In genomic region chr4:2961411-2962098, GRCh38 we compare ENCODE assay signal across 8 cellular contexts. TPM values are rescaled to one million over a fixed set of nuclear protein-coding genes. Genes with fewer than 3 reads are reported as not detected.
DNase-seq lines count a peak whose midpoint lies in the region; FAIRE-seq and TF ChIP-seq lines count a peak whose summit lies in the region.

No MANE protein-coding gene starts in this region.

- no peaks in the 10 kb centered on the region for H3K9me3 Mint-ChIP-seq in type B pancreatic cell

- DNase-seq in AG04449 (ENCODE audit: low read depth, low spot score) (no peak), HL-60 (ENCODE audit: low read depth in 1 of 2, low spot score in 1 of 2) (peak in 1 of 2 experiments; percentile 49), kidney (no peak), type B pancreatic cell (ENCODE audit: extremely low spot score, unreplicated experiment) (no peak), NCI-H2029 treated with DMSO at 0.1 percent for 48 hours (lab: John Stamatoyannopoulos, UW) (no peak), NCI-H2107 (lab: John Stamatoyannopoulos, UW) (no peak), cerebellar nuclear complex (lab: John Stamatoyannopoulos, UW) (no peak)
- peak; percentile 74 for DNase-seq in activated CD8-positive, alpha-beta memory T cell treated with anti-CD3 and anti-CD28 coated beads, Interleukin-2, amount 50 U/mL, for 48 hours

- H3K9me3 ChIP-seq in kidney (ENCODE audit: control insufficient read depth in 1 of 2, low read length in 2 of 2): no peaks in the 10 kb centered on the region

- TF ChIP-seq CTCF in AG04449 (IDR thresholded peaks at IDR 0.05; ENCODE audit: insufficient read depth, low read length, missing control alignments) (no peak), HL-60 (IDR thresholded peaks at IDR 0.05; ENCODE audit: insufficient read depth, low read length) (no peak), kidney (IDR thresholded peaks at IDR 0.05; ENCODE audit: borderline replicate concordance, extremely low read depth, insufficient read depth) (no peak), type B pancreatic cell (conservative IDR thresholded peaks at IDR 0.05) (no peak)

- H3K27ac Mint-ChIP-seq in type B pancreatic cell: no peak overlapping the region

- peaks cover 11 to 19% of the 10 kb centered on the region in 2 donors for H3K4me1 ChIP-seq in kidney (ENCODE audit: control insufficient read depth in 1 of 2, insufficient read depth in 1 of 2, low read depth in 1 of 2, low read length in 2 of 2)

- H3K27ac ChIP-seq in HL-60 (replicated peaks) (peak overlapping the region; percentile 91), kidney (ENCODE audit: low read depth in 2 of 2, low read length in 2 of 2) (no peak overlapping the region)

- POLR2A ChIA-PET in AG04449 (lab: Yijun Ruan, JAX): interaction anchor here (1.0 kb wide), 1 partner anchor 197 kb away, joined by 3 read pairs; no protein-coding TSS in a partner anchor

- H3K27me3 Mint-ChIP-seq in type B pancreatic cell: no peaks in the 10 kb centered on the region

- intact Hi-C loops in kidney (cut with DNase I): no loop called here

- peak overlapping the region; percentile 89 for H3K4me3 Mint-ChIP-seq in type B pancreatic cell

- no peak overlapping the region for H3K9ac ChIP-seq in kidney (ENCODE audit: low read length in 2 of 2)

- peak overlapping the region; percentile 89 for H3K4me3 ChIP-seq in AG04449 (ENCODE audit: low read depth, low read length)
- H3K4me3 ChIP-seq in HL-60 (replicated peaks; ENCODE audit: insufficient read depth, low read length): peak overlapping the region; percentile 68
- peak overlapping the region; percentile 74 to 78 for H3K4me3 ChIP-seq in kidney (ENCODE audit: low read length in 2 of 2)

- H3K27me3 ChIP-seq in HL-60 (ENCODE audit: insufficient read depth, poor library complexity, severe bottlenecking): no peaks in the 10 kb centered on the region

- peaks cover 33% of the 10 kb centered on the region for H3K4me1 Mint-ChIP-seq in type B pancreatic cell (ENCODE audit: unreplicated experiment)

- FAIRE-seq in kidney (lab: Jason Lieb, UNC): no peak

- CTCF ChIA-PET in AG04449 (lab: Yijun Ruan, JAX): interaction anchor here (0.9 to 10.6 kb wide), 7 partner anchors 10 to 198 kb away, joined by 3 to 100 read pairs (median 6); no protein-coding TSS in a partner anchor

- peaks cover 4 to 6% of the 10 kb centered on the region in 2 donors for H3K36me3 ChIP-seq in kidney (ENCODE audit: control insufficient read depth in 1 of 2, insufficient read depth in 2 of 2, low read length in 2 of 2)

- H3K36me3 Mint-ChIP-seq in type B pancreatic cell: peaks cover 9% of the 10 kb centered on the region

RNA-seq across cellular contexts. Expression of gene NOP14, which starts 1.7 kb away (rescaled TPM):
- total RNA-seq in kidney (22.0 TPM), type B pancreatic cell (ENCODE audit: low replicate concordance) (32.4 and 33.8 TPM in 2 replicates)
- polyA plus RNA-seq in kidney (ENCODE audit: insufficient read depth, low read depth, low replicate concordance): 15.1 TPM

RNA-seq across cellular contexts. Expression of gene GRK4, which starts 1.8 kb away (rescaled TPM):
- total RNA-seq in kidney: 4.3 TPM
- polyA plus RNA-seq in kidney (ENCODE audit: insufficient read depth, low read depth, low replicate concordance): 4.3 TPM
- total RNA-seq in type B pancreatic cell (ENCODE audit: low replicate concordance): 8.9 and 9.3 TPM in 2 replicates
